In the genomic region with DNA sequence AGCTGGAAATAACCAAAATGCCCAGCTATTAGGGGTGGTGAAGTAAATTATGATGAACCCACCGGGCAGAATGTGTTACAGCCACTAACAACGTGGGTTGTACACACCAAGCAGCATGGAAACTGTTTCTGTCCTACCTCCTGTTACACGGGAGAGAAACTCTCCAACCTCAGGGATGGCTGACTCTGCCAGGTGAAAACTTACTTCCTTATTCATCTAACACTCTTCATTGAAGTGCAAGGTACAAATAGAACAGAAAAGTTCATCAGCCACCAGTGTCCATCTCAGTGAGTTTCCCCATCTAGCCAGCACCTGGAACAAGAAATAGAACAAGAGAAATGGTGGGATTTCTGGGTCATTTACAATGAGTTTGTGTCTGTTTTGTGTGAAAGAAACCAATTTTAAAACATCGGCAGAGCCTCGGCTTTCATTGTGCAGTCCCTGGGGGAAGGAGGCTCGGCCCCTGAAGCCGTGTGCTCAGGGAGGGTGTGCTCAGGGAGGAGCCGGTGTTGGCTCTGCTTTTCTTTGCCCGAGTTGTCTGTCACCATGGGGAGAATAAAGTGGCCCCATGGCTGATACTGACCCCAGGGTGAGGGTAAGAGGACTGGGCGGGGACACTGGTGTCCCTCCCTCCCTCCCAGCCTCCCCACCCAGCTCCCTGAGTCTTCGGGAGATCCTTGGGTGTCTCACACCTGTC, we compare ENCODE assay signal across 31 cellular contexts. TPM values are rescaled to one million over a fixed set of nuclear protein-coding genes. Genes with fewer than 3 reads are reported as not detected.
DNase-seq lines count a peak whose midpoint lies in the region; ATAC-seq and TF ChIP-seq lines count a peak whose summit lies in the region.
"Had no signal": no experiment of that assay in that cellular context is flagged by ENCODE, and none has a peak within 500 bp of the region (broad histone marks: within the 10 kb centered on the region; RNA-seq: fewer than 3 reads in every experiment).

No MANE protein-coding gene starts in this region.

- ATAC-seq in GM21381 (IDR thresholded peaks at IDR 0.05; ENCODE audit: unreplicated experiment), result no peak
- ATAC-seq in GM21576 (IDR thresholded peaks at IDR 0.05; ENCODE audit: unreplicated experiment), result no peak
- ATAC-seq: activated naive CD8-positive, alpha-beta T cell treated with anti-CD3 and anti-CD28 coated beads, Interleukin-2, amount 50 U/mL, for 24 hours; CD8-positive, alpha-beta T cell; left lobe of liver; pancreas had no signal

- H3K4me1 Mint-ChIP-seq in chondrocyte (ENCODE audit: low read depth), result no peaks in the 10 kb centered on the region

- TF ChIP-seq CTCF in chondrocyte (IDR thresholded peaks at IDR 0.05), result no peak

- H4K20me1 ChIP-seq in Karpas-422 (ENCODE audit: insufficient read depth, low read depth, low read length), result no peaks in the 10 kb centered on the region

- H3K36me3 ChIP-seq in Karpas-422 (ENCODE audit: insufficient read depth, low read length) (no peaks in the 10 kb centered on the region), rectal smooth muscle tissue (ENCODE audit: control insufficient read depth, insufficient read depth, low read length) (no peaks in the 10 kb centered on the region)
- H3K36me3 ChIP-seq: cardiac muscle cell, colonic mucosa, pancreas, thoracic aorta had no signal

- peaks cover 3% of the 10 kb centered on the region for H3K9me3 Mint-ChIP-seq in chondrocyte (ENCODE audit: low read depth)
- H3K9me3 Mint-ChIP-seq: activated CD4-positive, alpha-beta T cell treated with anti-CD3 and anti-CD28 coated beads, Interleukin-2, amount 10 ng/mL, durations not matched to agents 7 days and 5 days; activated naive CD8-positive, alpha-beta T cell treated with anti-CD3 and anti-CD28 coated beads, Interleukin-2, amount 50 U/mL, for 24 hours; activated T-cell treated with anti-CD3 and anti-CD28 coated beads, Interleukin-2, amount 50 U/mL, for 24 hours; CD8-positive, alpha-beta T cell; nephron progenitor cell; stimulated activated naive CD8-positive, alpha-beta T cell treated with anti-CD3 and anti-CD28 coated beads, Interleukin-15, Interleukin-2, amounts not matched to agents 100 ng/mL and 50 ng/mL, for 24 hours had no signal

- H3K9ac ChIP-seq in Karpas-422 (ENCODE audit: low read length), result peak overlapping the region; percentile 37; the same call in 1 of the 2 replicates
- H3K9ac ChIP-seq in rectal smooth muscle tissue (ENCODE audit: low read length), result peak overlapping the region; percentile 2

- H3K27me3 Mint-ChIP-seq in chondrocyte (ENCODE audit: low read depth), result peaks cover 42% of the 10 kb centered on the region

- H3K4me3 Mint-ChIP-seq in chondrocyte (ENCODE audit: unreplicated experiment), result no peak overlapping the region
- H3K4me3 Mint-ChIP-seq: activated CD4-positive, alpha-beta T cell treated with anti-CD3 and anti-CD28 coated beads, Interleukin-2, amount 10 ng/mL, durations not matched to agents 7 days and 5 days; activated naive CD8-positive, alpha-beta T cell treated with anti-CD3 and anti-CD28 coated beads, Interleukin-2, amount 50 U/mL, for 24 hours; activated T-cell treated with anti-CD3 and anti-CD28 coated beads, Interleukin-2, amount 50 U/mL, for 24 hours; CD8-positive, alpha-beta T cell; stimulated activated naive CD8-positive, alpha-beta T cell treated with anti-CD3 and anti-CD28 coated beads, Interleukin-15, Interleukin-2, amounts not matched to agents 100 ng/mL and 50 ng/mL, for 24 hours had no signal

- H3K36me3 Mint-ChIP-seq in chondrocyte (ENCODE audit: low read depth), result no peaks in the 10 kb centered on the region
- H3K36me3 Mint-ChIP-seq: CD8-positive, alpha-beta T cell had no signal

- H3K79me2 ChIP-seq in Karpas-422 (ENCODE audit: low read length), result no peaks in the 10 kb centered on the region

- H2AFZ ChIP-seq in Karpas-422 (ENCODE audit: low read length), result peak overlapping the region; percentile 89

- H3K9me2 ChIP-seq in Karpas-422 (replicated peaks; ENCODE audit: insufficient read depth, low read length), result no peaks in the 10 kb centered on the region

- no peaks in the 10 kb centered on the region for H3K27me3 ChIP-seq in Karpas-422 (ENCODE audit: low read length)
- H3K27me3 ChIP-seq in rectal smooth muscle tissue (ENCODE audit: control insufficient read depth, insufficient read depth, low read length), result peaks cover 3% of the 10 kb centered on the region
- H3K27me3 ChIP-seq: cardiac muscle cell, colonic mucosa, pancreas had no signal

- DNase-seq in NCI-H1436 (lab: John Stamatoyannopoulos, UW) (peak; percentile 16), NCI-H1436 treated with DMSO at 0.1 percent for 48 hours (lab: John Stamatoyannopoulos, UW) (no peak), Karpas-422 (peak; percentile 51), chondrocyte (ENCODE audit: low spot score) (peak; percentile 13), CD1c-positive myeloid dendritic cell (ENCODE audit: extremely low spot score) (no peak)
- DNase-seq: activated CD4-positive, alpha-beta T cell treated with anti-CD3 and anti-CD28 coated beads, Interleukin-2, amount 10 ng/mL, durations not matched to agents 7 days and 5 days; activated naive CD4-positive, alpha-beta T cell; activated naive CD8-positive, alpha-beta T cell treated with anti-CD3 and anti-CD28 coated beads, Interleukin-2, amount 50 U/mL, for 24 hours; activated T-cell treated with anti-CD3 and anti-CD28 coated beads, Interleukin-2, amount 50 U/mL, for 24 hours; CD8-positive, alpha-beta T cell; colonic mucosa; effector CD4-positive, alpha-beta T cell; hippocampal formation; IMR-90; MV-4-11; NCI-H2029 treated with DMSO at 0.1 percent for 48 hours; NCI-H774; pancreas; RPMI8226; stimulated activated CD4-positive, alpha-beta T cell treated with anti-CD3 and anti-CD28 coated beads, Interleukin-2, amount 100 ng/mL, for 24 hours; stimulated activated CD8-positive, alpha-beta memory T cell treated with anti-CD3 and anti-CD28 coated beads, Interleukin-4, amount 100 ng/mL, for 48 hours had no signal

- H3K4me2 ChIP-seq in Karpas-422 (ENCODE audit: low read depth, low read length, poor library complexity, severe bottlenecking), result peak overlapping the region; percentile 61
- H3K4me2 ChIP-seq: smooth muscle cell had no signal

- H3K9me3 ChIP-seq in Karpas-422 (ENCODE audit: low read length), result no peaks in the 10 kb centered on the region
- H3K9me3 ChIP-seq: colonic mucosa, pancreas, thoracic aorta had no signal

- H3K27ac ChIP-seq in Karpas-422 (ENCODE audit: low read length) (no peak overlapping the region), rectal smooth muscle tissue (ENCODE audit: low read depth, low read length) (no peak overlapping the region)
- H3K27ac ChIP-seq: cardiac muscle cell, colonic mucosa, epithelial cell of prostate, pancreas, thoracic aorta had no signal

- H3K4me1 ChIP-seq in Karpas-422 (ENCODE audit: low read length) (peaks cover 16% of the 10 kb centered on the region), rectal smooth muscle tissue (ENCODE audit: control insufficient read depth, insufficient read depth, low read length) (no peaks in the 10 kb centered on the region)
- H3K4me1 ChIP-seq: colonic mucosa, pancreas had no signal

- H3K4me3 ChIP-seq in Karpas-422 (ENCODE audit: low read length), result 0 out of 2 replicates have a peak overlapping the region, but pooled peaks have one; percentile 34
- H3K4me3 ChIP-seq in rectal smooth muscle tissue (ENCODE audit: low read length), result no peak overlapping the region
- H3K4me3 ChIP-seq: cardiac muscle cell, colonic mucosa, pancreas, smooth muscle cell, thoracic aorta had no signal

- H3K27ac Mint-ChIP-seq in chondrocyte (ENCODE audit: unreplicated experiment), result no peak overlapping the region
- H3K27ac Mint-ChIP-seq: activated CD4-positive, alpha-beta T cell treated with anti-CD3 and anti-CD28 coated beads, Interleukin-2, amount 10 ng/mL, durations not matched to agents 7 days and 5 days; activated naive CD8-positive, alpha-beta T cell treated with anti-CD3 and anti-CD28 coated beads, Interleukin-2, amount 50 U/mL, for 24 hours; activated T-cell treated with anti-CD3 and anti-CD28 coated beads, Interleukin-2, amount 50 U/mL, for 24 hours; CD8-positive, alpha-beta T cell; nephron progenitor cell; stimulated activated naive CD8-positive, alpha-beta T cell treated with anti-CD3 and anti-CD28 coated beads, Interleukin-15, Interleukin-2, amounts not matched to agents 100 ng/mL and 50 ng/mL, for 24 hours had no signal

RNA-seq across cellular contexts. Expression of a gene that starts 39.8 kb away (rescaled TPM):
- 3.6 and 13.3 TPM in 2 replicates for total RNA-seq in Karpas-422 (2014; rRNA removed; shearing (Covaris generic); ENCODE audit: low replicate concordance)
- total RNA-seq in chondrocyte, result 0.30 to 0.94 TPM (median 0.59 TPM) in 3 replicates

Comparison
In these comparisons a context has a peak if more than half of its experiments do, and no peak if none do; other contexts are left out.
1. DNase-seq: peak in NCI-H1436 (single experiment), Karpas-422 (single experiment) and chondrocyte (single experiment); none in NCI-H1436 treated with DMSO at 0.1 percent for 48 hours (single experiment) and CD1c-positive myeloid dendritic cell (single experiment).